15 cellular contexts compared by ENCODE assay signal in the genomic region with DNA sequence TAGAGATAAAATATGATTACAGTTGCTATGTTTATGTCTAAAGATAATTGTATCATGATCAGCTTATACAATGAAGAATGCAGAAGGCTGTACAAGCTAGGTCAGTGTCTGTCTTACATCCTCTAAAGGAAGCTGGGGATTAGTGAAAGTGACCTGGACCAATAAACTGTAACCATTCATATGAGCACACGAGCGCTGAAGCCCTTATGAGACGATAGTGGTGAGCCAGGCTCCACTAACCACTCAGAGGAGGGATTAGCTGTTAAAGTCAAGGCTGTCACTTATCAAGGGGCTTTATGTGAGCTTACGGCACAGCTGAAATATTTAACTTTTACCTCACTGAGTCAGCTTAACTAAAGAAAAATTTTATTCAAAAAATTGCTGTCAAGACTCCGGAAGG. TPM values are rescaled to one million over a fixed set of nuclear protein-coding genes. Genes with fewer than 3 reads are reported as not detected.
DNase-seq lines count a peak whose midpoint lies in the region; ATAC-seq and TF ChIP-seq lines count a peak whose summit lies in the region.
"Had no signal": no experiment of that assay in that cellular context is flagged by ENCODE, and none has a peak within 500 bp of the region (broad histone marks: within the 10 kb centered on the region; RNA-seq: fewer than 3 reads in every experiment).

No MANE protein-coding gene starts in this region.

- TF ChIP-seq CTCF in AG04450 (IDR thresholded peaks at IDR 0.05; ENCODE audit: low read depth, low read length) (no peak), RWPE2 (IDR thresholded peaks at IDR 0.05; ENCODE audit: poor library complexity, severe bottlenecking) (no peak), Peyer's patch (IDR thresholded peaks at IDR 0.05) (no peak), testis (IDR thresholded peaks at IDR 0.05) (no peak)

- H3K36me3 ChIP-seq in RWPE2 (ENCODE audit: low read depth) (peaks cover 15% of the 10 kb centered on the region), trophoblast cell (ENCODE audit: control insufficient read depth in 1 of 2, insufficient read depth in 2 of 2, low read length in 2 of 2) (peaks cover 2% of the 10 kb centered on the region in 2 experiments), Peyer's patch (peaks cover 0 to 15% (median 0%) of the 10 kb centered on the region in 3 donors), testis (ENCODE audit: low read depth, missing control alignments) (no peaks in the 10 kb centered on the region)

- H3K4me2 ChIP-seq in trophoblast cell (ENCODE audit: low read length): no peak overlapping the region

- DNase-seq in AG04450 (ENCODE audit: low read depth, low spot score) (peak; percentile 70), H4 (ENCODE audit: low spot score) (peak; percentile 65), RWPE2 (ENCODE audit: low spot score) (no peak), iris pigment epithelial cell (ENCODE audit: low read depth) (peak; percentile 100), trophoblast cell (no peak), Peyer's patch (no peak), testis (no peak)
- DNase-seq: activated CD8-positive, alpha-beta T cell treated with anti-CD3 and anti-CD28 coated beads for 36 hours; foreskin melanocyte; NCI-H2081; NCI-H774; stimulated activated CD4-positive, alpha-beta T cell treated with anti-CD3 and anti-CD28 coated beads, Interleukin-1b, Interleukin-23, amount 100 ng/mL, for 48 hours; substantia nigra had no signal

- no peak overlapping the region for H2AK5ac ChIP-seq in trophoblast cell (ENCODE audit: low read length)

- H3K4me3 ChIP-seq in AG04450 (ENCODE audit: low read depth, low read length) (no peak overlapping the region), RWPE2 (ENCODE audit: severe bottlenecking) (no peak overlapping the region), trophoblast cell (ENCODE audit: low read depth, low read length) (no peak overlapping the region), Peyer's patch (no peak overlapping the region), testis (no peak overlapping the region)

- H2BK5ac ChIP-seq in trophoblast cell (ENCODE audit: low read depth, low read length, poor library complexity): no peak overlapping the region

- H3K23ac ChIP-seq in trophoblast cell (ENCODE audit: low read length): no peak overlapping the region

- no peak overlapping the region for H2BK120ac ChIP-seq in trophoblast cell (ENCODE audit: insufficient read depth, low read length, poor library complexity)

- no peak overlapping the region for H3K9ac ChIP-seq in trophoblast cell (ENCODE audit: low read length)

- H4K8ac ChIP-seq in trophoblast cell (ENCODE audit: low read depth, low read length): no peak overlapping the region

- no peak overlapping the region for H3K4ac ChIP-seq in trophoblast cell (ENCODE audit: low read depth, low read length)

- no peak overlapping the region for H4K12ac ChIP-seq in trophoblast cell (ENCODE audit: low read depth, low read length)

- H3K79me1 ChIP-seq in trophoblast cell (ENCODE audit: low read length): no peaks in the 10 kb centered on the region

- ATAC-seq in RWPE2 (ENCODE audit: low read depth) (peak; percentile 87), GM19324 (IDR thresholded peaks at IDR 0.05; ENCODE audit: low FRiP score, unreplicated experiment) (no peak)
- ATAC-seq: activated CD8-positive, alpha-beta T cell treated with anti-CD3 and anti-CD28 coated beads for 36 hours had no signal

- TF ChIP-seq POLR2A in Peyer's patch (IDR thresholded peaks at IDR 0.05): no peak
- no peak for TF ChIP-seq POLR2A in testis (IDR thresholded peaks at IDR 0.05)

- H2BK12ac ChIP-seq in trophoblast cell (ENCODE audit: low read length): no peak overlapping the region

- H4K91ac ChIP-seq in trophoblast cell (ENCODE audit: low read depth, low read length): no peak overlapping the region

- no CpG with 5 or more reads among the region's 5 CpGs for WGBS in trophoblast cell (ENCODE audit: extremely low coverage, insufficient coverage, insufficient read length)
- 69% methylated on average over 5 of the region's 5 CpGs for whole genome bisulfite sequencing in testis, 2 donors

- intact Hi-C loops in testis (cut with DNase I; ENCODE audit: low total_unique reads): no loop called here

- no peak overlapping the region for H3K27ac ChIP-seq in AG04450 (ENCODE audit: low read depth, low read length)
- peak overlapping the region; percentile 43 for H3K27ac ChIP-seq in RWPE2 (ENCODE audit: poor library complexity, severe bottlenecking)
- H3K27ac ChIP-seq in trophoblast cell (ENCODE audit: low read depth, low read length): no peak overlapping the region
- H3K27ac ChIP-seq in Peyer's patch: no peak overlapping the region
- H3K27ac ChIP-seq in testis: no peak overlapping the region
- H3K27ac ChIP-seq: RWPE1 had no signal

- no peak overlapping the region for H3K18ac ChIP-seq in trophoblast cell (ENCODE audit: low read length)

- H3K27me3 ChIP-seq in AG04450 (ENCODE audit: control insufficient read depth, insufficient read depth, low read length) (no peaks in the 10 kb centered on the region), RWPE2 (ENCODE audit: insufficient read depth, poor library complexity, severe bottlenecking) (no peaks in the 10 kb centered on the region), trophoblast cell (ENCODE audit: insufficient read depth, low read length) (no peaks in the 10 kb centered on the region), Peyer's patch (no peaks in the 10 kb centered on the region), testis (no peaks in the 10 kb centered on the region)

- POLR2A ChIA-PET in AG04450 (lab: Yijun Ruan, JAX): interaction anchor here (1.7 kb wide), 1 partner anchor 10 kb away, joined by 18 read pairs; no protein-coding TSS in a partner anchor

- no peak overlapping the region for H3K14ac ChIP-seq in trophoblast cell (ENCODE audit: low read length)

- H3K79me2 ChIP-seq in trophoblast cell (ENCODE audit: control insufficient read depth, insufficient read depth, low read length, poor library complexity): no peaks in the 10 kb centered on the region

- no peak overlapping the region for H2AFZ ChIP-seq in trophoblast cell (ENCODE audit: insufficient read depth, low read length, poor library complexity)

- CTCF ChIA-PET in AG04450 (lab: Charles Lee): interaction anchor here (0.5 to 1.4 kb wide), 3 partner anchors 8 to 547 kb away, joined by 3 to 4 read pairs (median 4); no protein-coding TSS in a partner anchor

- H3K4me1 ChIP-seq in RWPE2 (ENCODE audit: insufficient read depth, poor library complexity, severe bottlenecking) (peaks cover 4% of the 10 kb centered on the region), trophoblast cell (ENCODE audit: control insufficient read depth in 1 of 2, insufficient read depth in 2 of 2, low read length in 2 of 2) (peaks cover 2 to 5% of the 10 kb centered on the region in 2 experiments), Peyer's patch (no peaks in the 10 kb centered on the region), testis (no peaks in the 10 kb centered on the region)

- H3K9me3 ChIP-seq in AG04450 (ENCODE audit: control insufficient read depth, insufficient read depth, low read length) (no peaks in the 10 kb centered on the region), RWPE2 (ENCODE audit: severe bottlenecking) (no peaks in the 10 kb centered on the region), trophoblast cell (ENCODE audit: insufficient read depth, low read depth, low read length) (no peaks in the 10 kb centered on the region), Peyer's patch (no peaks in the 10 kb centered on the region), testis (no peaks in the 10 kb centered on the region)

RNA-seq across cellular contexts. Expression of gene NDUFA12, which starts 30.3 kb away (rescaled TPM):
- 179 and 188 TPM in 2 replicates for polyA plus RNA-seq in AG04450 (2011; rRNA removed)
- polyA minus RNA-seq in AG04450 (2011; rRNA and poly(A)+ RNA removed): 67.0 and 91.1 TPM in 2 replicates
- 413 and 426 TPM in 2 replicates for total RNA-seq in H4 (2014; rRNA removed; shearing (Covaris generic))
- 126 and 127 TPM in 2 replicates for polyA plus RNA-seq in trophoblast cell (2013)
- 100 to 1,000 TPM in 1 of 4 donors, 10 to 100 TPM in 3; 54.7 to 133 (median 89.0) TPM for total RNA-seq in Peyer's patch
- total RNA-seq in testis: 10 to 100 TPM; 75.2 to 77.5 TPM
- 136 TPM for polyA plus RNA-seq in testis (ENCODE audit: insufficient read depth, low read depth, low replicate concordance)

Comparison
In these comparisons a context has a peak if more than half of its experiments do, and no peak if none do; other contexts are left out.
1. DNase-seq: peak in AG04450 (single experiment), H4 (single experiment) and iris pigment epithelial cell (single experiment); none in RWPE2 (single experiment), trophoblast cell (0 of 2), Peyer's patch (0 of 3) and testis (single experiment).